Comparison of ENCODE assay signal across 17 cellular contexts in the genomic region with DNA sequence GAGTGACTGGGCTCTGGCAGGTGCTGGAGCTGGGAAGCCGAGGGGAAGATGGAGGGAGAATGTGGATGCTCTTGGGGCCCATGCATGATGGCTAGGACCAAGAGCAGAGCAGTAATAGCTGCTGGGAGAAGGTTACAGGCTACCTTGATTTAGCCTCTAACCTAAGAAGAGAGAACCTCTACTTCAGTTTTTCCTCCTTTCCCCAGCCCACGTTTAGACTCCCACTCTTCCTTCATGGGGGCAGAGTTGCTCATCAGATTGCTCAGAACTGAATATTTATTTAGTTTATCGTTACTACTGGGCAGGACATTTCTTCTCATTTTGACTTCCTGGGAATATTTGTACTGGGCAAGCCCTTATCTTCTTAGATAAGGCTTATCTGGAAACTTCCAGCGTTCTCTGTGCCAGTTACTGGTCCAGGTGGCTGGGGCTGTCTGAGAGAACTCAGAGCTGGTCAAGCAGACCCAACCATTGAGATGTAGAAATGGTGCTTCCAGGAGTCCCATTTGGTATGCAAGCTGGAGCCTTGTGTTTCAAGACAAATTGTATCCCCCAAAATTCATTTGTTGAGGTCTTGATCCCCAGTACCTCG.
DNase-seq lines count a peak whose midpoint lies in the region; ATAC-seq, FAIRE-seq and TF ChIP-seq lines count a peak whose summit lies in the region.
"Had no signal": no experiment of that assay in that cellular context is flagged by ENCODE, and none has a peak within 500 bp of the region (broad histone marks: within the 10 kb centered on the region; RNA-seq: fewer than 3 reads in every experiment).

No MANE protein-coding gene starts in this region.

- intact Hi-C loops in pancreas (cut with DNase I) = no loop called here
- intact Hi-C loops in sciatic nerve (cut with DNase I) = no loop called here
- intact Hi-C loops in breast epithelium (cut with DNase I; ENCODE audit: low total_unique reads) = no loop called here

- no peak overlapping the region for H2BK15ac ChIP-seq in neuronal stem cell (ENCODE audit: low read length)

- H3K27me3 ChIP-seq in pancreas (peaks cover 0 to 4% (median 0%) of the 10 kb centered on the region in 4 donors), neuronal stem cell (ENCODE audit: control insufficient read depth in 3 of 3, insufficient read depth in 3 of 3, low read depth in 1 of 3, low read length in 3 of 3) (peaks cover 0 to 42% (median 0%) of the 10 kb centered on the region in 3 experiments), breast epithelium (no peaks in the 10 kb centered on the region)

- H3K4me1 ChIP-seq in pancreas (peaks cover 0 to 12% (median 0%) of the 10 kb centered on the region in 3 donors), neuronal stem cell (ENCODE audit: control insufficient read depth in 2 of 2, insufficient read depth in 1 of 2, low read depth in 1 of 2, low read length in 2 of 2) (peaks cover 0 to 2% of the 10 kb centered on the region in 2 donors), breast epithelium (no peaks in the 10 kb centered on the region)

- H2AK5ac ChIP-seq in neuronal stem cell (ENCODE audit: low read depth, low read length) = no peak overlapping the region

- H3K4ac ChIP-seq in neuronal stem cell (ENCODE audit: low read length) = no peak overlapping the region

- H3K36me3 ChIP-seq in pancreas = no peaks in the 10 kb centered on the region
- H3K36me3 ChIP-seq in neuronal stem cell (replicated peaks in 1 of 2; ENCODE audit: control insufficient read depth in 2 of 2, insufficient read depth in 2 of 2, low read length in 2 of 2) = no peaks in the 10 kb centered on the region
- H3K36me3 ChIP-seq in breast epithelium = no peaks in the 10 kb centered on the region

- H2BK120ac ChIP-seq in neuronal stem cell (ENCODE audit: low read depth, low read length) = no peak overlapping the region

- DNase-seq in amniotic epithelial cell (ENCODE audit: low read depth) (peak; percentile 41), fibroblast of the aortic adventitia (ENCODE audit: low read depth) (peak; percentile 24), pancreas (peak in 2 of 6 donors; percentile 9 to 41), neuronal stem cell (ENCODE audit: low spot score) (no peak), sciatic nerve (ENCODE audit: low spot score) (no peak), AG08395 (ENCODE audit: low spot score) (no peak), breast epithelium (ENCODE audit: low spot score in 2 of 2) (no peak)
- DNase-seq: ACHN; C1 segment of cervical spinal cord; Calu3; CD4-positive, alpha-beta T cell; DMS 273 treated with DMSO at 0.1 percent for 48 hours; DMS79; H7 had no signal

- no peaks in the 10 kb centered on the region for H3K9me3 ChIP-seq in pancreas
- H3K9me3 ChIP-seq in neuronal stem cell (replicated peaks in 1 of 2; ENCODE audit: control insufficient read depth in 2 of 2, insufficient read depth in 1 of 2, low read depth in 1 of 2, low read length in 2 of 2) = peaks cover 0 to 4% of the 10 kb centered on the region in 2 donors
- H3K9me3 ChIP-seq in breast epithelium = peaks cover 9 to 31% of the 10 kb centered on the region in 2 donors

- no peak overlapping the region for H3K18ac ChIP-seq in neuronal stem cell (ENCODE audit: low read length)

- no peak overlapping the region for H3K14ac ChIP-seq in neuronal stem cell (ENCODE audit: low read length)

- H2BK12ac ChIP-seq in neuronal stem cell (ENCODE audit: low read length) = no peak overlapping the region

- H2BK5ac ChIP-seq in neuronal stem cell (ENCODE audit: low read length) = no peak overlapping the region

- H2AFZ ChIP-seq in neuronal stem cell (ENCODE audit: low read length) = no peak overlapping the region

- no peak overlapping the region for H3K9ac ChIP-seq in neuronal stem cell (ENCODE audit: low read depth, low read length, poor library complexity)

- no peak overlapping the region for H3K23ac ChIP-seq in neuronal stem cell (ENCODE audit: low read depth, low read length, poor library complexity)

- no peaks in the 10 kb centered on the region for H3K79me1 ChIP-seq in neuronal stem cell (ENCODE audit: low read depth, low read length)

- H3K27ac ChIP-seq in pancreas (no peak overlapping the region), neuronal stem cell (replicated peaks; ENCODE audit: low read length) (no peak overlapping the region), breast epithelium (no peak overlapping the region)

- H3K4me2 ChIP-seq in neuronal stem cell (ENCODE audit: insufficient read depth, low read length, poor library complexity, severe bottlenecking) = no peak overlapping the region
- H3K4me2 ChIP-seq: GM23338 had no signal

- H3K4me3 ChIP-seq in fibroblast of the aortic adventitia (ENCODE audit: low read depth, low read length) (no peak overlapping the region), pancreas (no peak overlapping the region), neuronal stem cell (ENCODE audit: low read length in 2 of 2) (no peak overlapping the region), breast epithelium (no peak overlapping the region)
- H3K4me3 ChIP-seq: GM12878, GM23338 had no signal

- ATAC-seq in pancreas = peak in 3 of 4 donors; percentile 57 to 92 (median 74)
- ATAC-seq in sciatic nerve = no peak
- ATAC-seq: GM12878, GM23338 had no signal

- TF ChIP-seq CTCF in fibroblast of the aortic adventitia (IDR thresholded peaks at IDR 0.05; ENCODE audit: insufficient read depth, low read length) = no peak
- no peak for TF ChIP-seq CTCF in pancreas (IDR thresholded peaks at IDR 0.05)
- no peak for TF ChIP-seq CTCF in breast epithelium (IDR thresholded peaks at IDR 0.05)

- no peak for FAIRE-seq in pancreas (lab: Jason Lieb, UNC)
- FAIRE-seq: GM12878, GM18507 had no signal

- no peak overlapping the region for H4K91ac ChIP-seq in neuronal stem cell (ENCODE audit: low read depth, low read length, poor library complexity)

- WGBS in pancreas, 2 donors = 20 to 28% methylated on average over 5 of the region's 5 CpGs
- WGBS in neuronal stem cell (ENCODE audit: extremely low coverage in 2 of 2, insufficient read length in 2 of 2, insufficient replicate concordance in 1 of 2), 2 donors = no CpG with 5 or more reads among the region's 5 CpGs

- TF ChIP-seq POLR2A in breast epithelium (IDR thresholded peaks at IDR 0.05) = no peak

- H4K8ac ChIP-seq in neuronal stem cell (ENCODE audit: low read depth, low read length) = no peak overlapping the region

Comparison
In these comparisons a context has a peak if more than half of its experiments do, and no peak if none do; other contexts are left out.
1. DNase-seq: peak in amniotic epithelial cell (single experiment) and fibroblast of the aortic adventitia (single experiment); none in neuronal stem cell (single experiment), sciatic nerve (single experiment), AG08395 (single experiment) and breast epithelium (0 of 2).